In genomic region chr15:38460543-38460942, GRCh38 we compare ENCODE assay signal across 15 cellular contexts.
"Had no signal": no experiment of that assay in that cellular context is flagged by ENCODE, and none has a peak within 500 bp of the region (broad histone marks: within the 10 kb centered on the region; RNA-seq: fewer than 3 reads in every experiment).

No MANE protein-coding gene starts in this region.

- H3K27ac ChIP-seq: cardiac muscle cell, left ventricle myocardium inferior, tibial nerve, vagina had no signal

- ATAC-seq: naive thymus-derived CD8-positive, alpha-beta T cell had no signal

- H3K27ac Mint-ChIP-seq: activated CD4-positive, alpha-beta T cell treated with anti-CD3 and anti-CD28 coated beads, Interleukin-2, amount 10 ng/mL, durations not matched to agents 7 days and 5 days; activated naive CD4-positive, alpha-beta T cell treated with anti-CD3 and anti-CD28 coated beads for 36 hours had no signal

- H3K9me3 Mint-ChIP-seq: activated CD4-positive, alpha-beta T cell treated with anti-CD3 and anti-CD28 coated beads, Interleukin-2, amount 10 ng/mL, durations not matched to agents 7 days and 5 days; activated naive CD4-positive, alpha-beta T cell treated with anti-CD3 and anti-CD28 coated beads for 36 hours; activated T-helper 2 cell treated with anti-CD3 and anti-CD28 coated beads, Interferon-gamma antibody, Interleukin-2, Interleukin-4, amounts not matched to agents 10 μg/mL and 5 μg/mL and 100 μg/mL, durations not matched to agents 14 hours and 24 hours and 36 hours; naive thymus-derived CD8-positive, alpha-beta T cell had no signal

- H3K4me3 Mint-ChIP-seq: activated CD4-positive, alpha-beta T cell treated with anti-CD3 and anti-CD28 coated beads, Interleukin-2, amount 10 ng/mL, durations not matched to agents 7 days and 5 days; activated naive CD4-positive, alpha-beta T cell treated with anti-CD3 and anti-CD28 coated beads for 36 hours; naive thymus-derived CD8-positive, alpha-beta T cell had no signal

- H3K27me3 Mint-ChIP-seq: activated CD4-positive, alpha-beta T cell treated with anti-CD3 and anti-CD28 coated beads, Interleukin-2, amount 10 ng/mL, durations not matched to agents 7 days and 5 days; naive thymus-derived CD8-positive, alpha-beta T cell had no signal

- DNase-seq: activated CD4-positive, alpha-beta T cell treated with anti-CD3 and anti-CD28 coated beads, Interleukin-2, amount 10 ng/mL, durations not matched to agents 7 days and 5 days; activated naive CD4-positive, alpha-beta T cell treated with anti-CD3 and anti-CD28 coated beads for 36 hours; kidney; left ventricle myocardium inferior; naive thymus-derived CD8-positive, alpha-beta T cell; posterior cingulate gyrus; retina; stimulated activated CD4-positive, alpha-beta T cell treated with anti-CD3 and anti-CD28 coated beads, Interleukin-4, amount 100 ng/mL, for 1 hour; stimulated activated naive CD4-positive, alpha-beta T cell treated with Interleukin-2 at 50 U/mL for 16 hours; substantia nigra; T-helper 9 cell had no signal

- H3K9me3 ChIP-seq: left ventricle myocardium inferior, tibial nerve, vagina had no signal

- H3K36me3 ChIP-seq: cardiac muscle cell, left ventricle myocardium inferior, vagina had no signal

- H3K27me3 ChIP-seq: cardiac muscle cell, tibial nerve, vagina had no signal

- H3K4me3 ChIP-seq: cardiac muscle cell, left ventricle myocardium inferior, tibial nerve, vagina had no signal
